ENCODE assay signal across 1 cellular context in the genomic region with DNA sequence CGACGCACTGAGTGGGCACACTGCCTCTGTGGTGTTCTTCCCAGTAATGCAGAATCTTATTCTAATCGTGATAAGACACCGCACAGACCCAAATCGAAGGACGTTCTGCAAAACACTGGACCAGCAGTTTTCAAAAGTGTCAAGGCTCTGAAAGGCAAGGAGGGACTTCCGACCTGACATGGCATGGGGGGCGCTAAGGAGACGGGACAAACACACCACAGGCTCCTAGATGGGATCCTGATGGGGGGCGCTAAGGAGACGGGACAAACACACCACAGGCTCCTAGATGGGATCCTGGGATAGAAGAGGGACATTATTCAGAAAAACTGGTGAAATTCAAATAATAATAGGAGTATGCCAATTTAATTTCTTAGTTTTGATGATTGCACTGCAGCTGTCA.
TF ChIP-seq lines count a peak whose summit lies in the region.

No MANE protein-coding gene starts in this region.

TF ChIP-seq in H1, 55 proteins besides CTCF, POLR2A, EP300 and RAD21:
- TF ChIP-seq HDAC2 (IDR thresholded peaks at IDR 0.05; ENCODE audit: borderline replicate concordance in 1 of 2, low read depth in 2 of 2, low read length in 2 of 2) (no peak), TBP (IDR thresholded peaks at IDR 0.05; ENCODE audit: low read depth, low read length) (no peak), BCL11A (IDR thresholded peaks at IDR 0.05; ENCODE audit: low read depth in 2 of 2, low read length in 2 of 2) (no peak), EGR1 (IDR thresholded peaks at IDR 0.05; ENCODE audit: borderline replicate concordance, low read depth, low read length) (no peak), SP2 (IDR thresholded peaks at IDR 0.05; ENCODE audit: low read length) (no peak), FOSL1 (IDR thresholded peaks at IDR 0.05; ENCODE audit: insufficient read depth, low read depth, low read length) (no peak)
- TF ChIP-seq, protein P1, sequence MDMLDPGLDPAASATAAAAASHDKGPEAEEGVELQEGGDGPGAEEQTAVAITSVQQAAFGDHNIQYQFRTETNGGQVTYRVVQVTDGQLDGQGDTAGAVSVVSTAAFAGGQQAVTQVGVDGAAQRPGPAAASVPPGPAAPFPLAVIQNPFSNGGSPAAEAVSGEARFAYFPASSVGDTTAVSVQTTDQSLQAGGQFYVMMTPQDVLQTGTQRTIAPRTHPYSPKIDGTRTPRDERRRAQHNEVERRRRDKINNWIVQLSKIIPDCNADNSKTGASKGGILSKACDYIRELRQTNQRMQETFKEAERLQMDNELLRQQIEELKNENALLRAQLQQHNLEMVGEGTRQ (IDR thresholded peaks at IDR 0.05; ENCODE audit: low read length), result no peak
